ENCODE assay signal across 18 cellular contexts in the genomic region with DNA sequence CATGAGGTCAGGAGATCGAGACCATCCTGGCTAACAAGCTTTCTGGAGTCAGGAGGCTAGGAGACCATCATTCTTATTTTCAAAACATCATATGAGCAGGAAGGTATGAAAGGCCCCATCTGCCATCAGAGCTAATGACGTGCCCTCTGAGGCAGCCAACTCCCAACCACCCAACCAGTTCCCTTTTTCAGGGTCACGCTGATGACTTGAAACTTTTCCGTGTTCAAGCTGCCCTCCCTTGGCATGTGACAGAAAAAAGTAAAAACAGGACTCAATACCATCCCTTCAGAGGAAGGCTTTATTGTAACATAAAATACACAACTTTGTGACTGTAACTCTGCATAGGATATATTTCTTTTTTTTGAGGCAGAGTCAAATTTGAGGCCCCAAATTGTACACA. TPM values are rescaled to one million over a fixed set of nuclear protein-coding genes. Genes with fewer than 3 reads are reported as not detected.
DNase-seq lines count a peak whose midpoint lies in the region; ATAC-seq and TF ChIP-seq lines count a peak whose summit lies in the region.
"Had no signal": no experiment of that assay in that cellular context is flagged by ENCODE, and none has a peak within 500 bp of the region (broad histone marks: within the 10 kb centered on the region; RNA-seq: fewer than 3 reads in every experiment).

No MANE protein-coding gene starts in this region.

- peak overlapping the region; percentile 39 for H3K27ac Mint-ChIP-seq in activated naive CD4-positive, alpha-beta T cell treated with anti-CD3 and anti-CD28 coated beads for 36 hours
- no peak overlapping the region for H3K27ac Mint-ChIP-seq in effector memory CD8-positive, alpha-beta T cell
- no peak overlapping the region for H3K27ac Mint-ChIP-seq in endodermal cell

- H3K79me2 ChIP-seq in OCI-LY3 (ENCODE audit: low read length) (no peaks in the 10 kb centered on the region), mesendoderm (ENCODE audit: control insufficient read depth, insufficient read depth, low read length) (no peaks in the 10 kb centered on the region)

- no peak overlapping the region for H2AFZ ChIP-seq in OCI-LY3 (ENCODE audit: low read depth, low read length)

- no peaks in the 10 kb centered on the region for H4K20me1 ChIP-seq in OCI-LY3 (ENCODE audit: insufficient read depth, low read length)

- H3K56ac ChIP-seq in mesendoderm (ENCODE audit: low read length) = no peak overlapping the region

- peaks cover 15% of the 10 kb centered on the region for H3K36me3 Mint-ChIP-seq in activated naive CD4-positive, alpha-beta T cell treated with anti-CD3 and anti-CD28 coated beads for 36 hours (ENCODE audit: low read depth)
- peaks cover 38% of the 10 kb centered on the region for H3K36me3 Mint-ChIP-seq in effector memory CD8-positive, alpha-beta T cell (ENCODE audit: insufficient read depth)
- H3K36me3 Mint-ChIP-seq in endodermal cell (ENCODE audit: low read depth) = peaks cover 20% of the 10 kb centered on the region

- no peak overlapping the region for H2AK5ac ChIP-seq in mesendoderm (ENCODE audit: low read length)

- no peak overlapping the region for H4K5ac ChIP-seq in mesendoderm (ENCODE audit: low read length)

- TF ChIP-seq POLR2A in stomach (IDR thresholded peaks at IDR 0.05) = no peak

- H3K79me1 ChIP-seq in mesendoderm (ENCODE audit: low read length) = no peaks in the 10 kb centered on the region

- H3K27ac ChIP-seq in OCI-LY3 (ENCODE audit: low read length) (peak overlapping the region; percentile 93), stomach (peak overlapping the region in 4 of 5 donors; percentile 9 to 61 (median 22)), mesendoderm (ENCODE audit: low read depth, low read length) (no peak overlapping the region), endodermal cell (ENCODE audit: low read depth, low read length) (no peak overlapping the region)

- H3K27me3 Mint-ChIP-seq in activated naive CD4-positive, alpha-beta T cell treated with anti-CD3 and anti-CD28 coated beads for 36 hours (ENCODE audit: low read depth) = no peaks in the 10 kb centered on the region
- H3K27me3 Mint-ChIP-seq in effector memory CD8-positive, alpha-beta T cell = no peaks in the 10 kb centered on the region
- H3K27me3 Mint-ChIP-seq in endodermal cell (ENCODE audit: insufficient read depth) = no peaks in the 10 kb centered on the region

- TF ChIP-seq CTCF in OCI-LY3 (IDR thresholded peaks at IDR 0.05; ENCODE audit: low read depth, low read length) = no peak; the same call in 1 of the 2 replicates
- TF ChIP-seq CTCF in stomach (IDR thresholded peaks at IDR 0.05) = no peak
- no peak for TF ChIP-seq CTCF in endodermal cell (conservative IDR thresholded peaks at IDR 0.05)

- CTCF ChIA-PET in activated naive CD4-positive, alpha-beta T cell treated with anti-CD3 and anti-CD28 coated beads for 36 hours (lab: Charles Lee) = no interaction called here

- H2BK15ac ChIP-seq in mesendoderm (replicated peaks; ENCODE audit: low read depth) = no peak overlapping the region

- H3K4me1 ChIP-seq in OCI-LY3 (ENCODE audit: low read length) (peaks cover 18% of the 10 kb centered on the region), stomach (peaks cover 0 to 24% (median 21%) of the 10 kb centered on the region in 4 donors), mesendoderm (ENCODE audit: control insufficient read depth, low read depth, low read length) (no peaks in the 10 kb centered on the region), endodermal cell (ENCODE audit: control insufficient read depth, insufficient read depth, low read length) (no peaks in the 10 kb centered on the region)

- 0 out of 2 replicates have a peak overlapping the region, but pooled peaks have one; percentile 24 for H3K4me3 ChIP-seq in OCI-LY3 (ENCODE audit: low read length)
- H3K4me3 ChIP-seq in stomach = no peak overlapping the region
- H3K4me3 ChIP-seq in mesendoderm (ENCODE audit: low read length) = no peak overlapping the region
- no peak overlapping the region for H3K4me3 ChIP-seq in endodermal cell (ENCODE audit: low read length)

- H3K23ac ChIP-seq in mesendoderm (ENCODE audit: low read length) = no peak overlapping the region

- intact Hi-C loops in activated naive CD4-positive, alpha-beta T cell treated with anti-CD3 and anti-CD28 coated beads for 36 hours (cut with micrococcal nuclease) = no loop called here
- intact Hi-C loops in stomach (cut with DNase I; ENCODE audit: low total_unique reads) = no loop called here

- no peak overlapping the region for H2BK5ac ChIP-seq in mesendoderm (ENCODE audit: low read length)

- H3K4ac ChIP-seq in mesendoderm (ENCODE audit: low read depth, low read length) = no peak overlapping the region

- no peak overlapping the region for H4K8ac ChIP-seq in mesendoderm (ENCODE audit: low read depth, low read length)

- H3K27me3 ChIP-seq in OCI-LY3 (ENCODE audit: low read depth, low read length) (no peaks in the 10 kb centered on the region), stomach (no peaks in the 10 kb centered on the region), mesendoderm (ENCODE audit: insufficient read depth, low read length, poor library complexity) (no peaks in the 10 kb centered on the region), endodermal cell (ENCODE audit: control insufficient read depth, insufficient read depth, low read length, poor library complexity, severe bottlenecking) (no peaks in the 10 kb centered on the region)

- ATAC-seq in effector memory CD8-positive, alpha-beta T cell (replicated peaks) = peak; percentile 14
- no peak for ATAC-seq in GM18519 (IDR thresholded peaks at IDR 0.05; ENCODE audit: low FRiP score, unreplicated experiment)

- H3K36me3 ChIP-seq in OCI-LY3 (replicated peaks; ENCODE audit: low read depth, low read length) = peaks cover 21% of the 10 kb centered on the region
- peaks cover 4 to 51% (median 45%) of the 10 kb centered on the region in 4 donors for H3K36me3 ChIP-seq in stomach
- H3K36me3 ChIP-seq in mesendoderm (ENCODE audit: control insufficient read depth, insufficient read depth, low read length) = peaks cover 1% of the 10 kb centered on the region
- peaks cover 32% of the 10 kb centered on the region for H3K36me3 ChIP-seq in endodermal cell (ENCODE audit: control insufficient read depth, insufficient read depth, low read length)

- H3K9me3 ChIP-seq in OCI-LY3 (ENCODE audit: insufficient read depth, low read length) = no peaks in the 10 kb centered on the region
- no peaks in the 10 kb centered on the region for H3K9me3 ChIP-seq in stomach
- H3K9me3 ChIP-seq in endodermal cell (ENCODE audit: control insufficient read depth, low read length) = no peaks in the 10 kb centered on the region
- H3K9me3 ChIP-seq: SK-N-SH had no signal

- peak overlapping the region; percentile 58 for H3K9ac ChIP-seq in OCI-LY3 (ENCODE audit: low read length)
- H3K9ac ChIP-seq in mesendoderm (ENCODE audit: low read length) = no peak overlapping the region
- H3K9ac ChIP-seq in endodermal cell (ENCODE audit: extremely low read depth, low read length, poor library complexity, severe bottlenecking) = no peak overlapping the region
- H3K9ac ChIP-seq: SK-N-SH had no signal

- no peak for DNase-seq in activated naive CD4-positive, alpha-beta T cell treated with anti-CD3 and anti-CD28 coated beads for 36 hours
- no peak for DNase-seq in activated naive CD4-positive, alpha-beta T cell treated with Interleukin-2 at 50 U/mL for 16 hours
- no peak for DNase-seq in effector memory CD8-positive, alpha-beta T cell
- DNase-seq in stomach = no peak
- no peak for DNase-seq in mesendoderm
- DNase-seq in endodermal cell = no peak
- DNase-seq: activated CD4-positive, alpha-beta T cell treated with anti-CD3 and anti-CD28 coated beads, Interleukin-2, amount 50 U/mL, for 1 hour; activated gamma-delta T cell; IMR-90; NCI-H187 treated with DMSO at 0.1 percent for 48 hours; SK-N-SH; stimulated activated CD4-positive, alpha-beta T cell treated with anti-CD3 and anti-CD28 coated beads, Interleukin-12 subunit alpha, Interleukin-12 subunit beta, amount 100 ng/mL, for 4 hours; trophoblast cell had no signal

- WGBS in stomach, 5 donors = 73 to 82% (median 81%) methylated on average over 4 of the region's 4 CpGs
- no CpG with 5 or more reads among the region's 4 CpGs for WGBS in mesendoderm (ENCODE audit: extremely low coverage, insufficient coverage, low lambda C conversion rate)
- 94 to 95% methylated on average over 4 of the region's 4 CpGs for WGBS in endodermal cell (ENCODE audit: insufficient coverage in 1 of 2, insufficient read length in 1 of 2), 2 experiments

- peaks cover 6% of the 10 kb centered on the region for H3K4me1 Mint-ChIP-seq in activated naive CD4-positive, alpha-beta T cell treated with anti-CD3 and anti-CD28 coated beads for 36 hours (ENCODE audit: low read depth)
- peaks cover 6 to 8% of the 10 kb centered on the region in 2 donors for H3K4me1 Mint-ChIP-seq in effector memory CD8-positive, alpha-beta T cell (ENCODE audit: low read depth in 2 of 2)
- peaks cover 9% of the 10 kb centered on the region for H3K4me1 Mint-ChIP-seq in endodermal cell

- H3K4me2 ChIP-seq in OCI-LY3 (ENCODE audit: low read length) = peak overlapping the region; percentile 60
- H3K4me2 ChIP-seq in mesendoderm (ENCODE audit: low read length) = no peak overlapping the region
- H3K4me2 ChIP-seq: SK-N-SH had no signal

- H3K18ac ChIP-seq in mesendoderm (ENCODE audit: low read length) = no peak overlapping the region

- no peak overlapping the region for H3K4me3 Mint-ChIP-seq in activated naive CD4-positive, alpha-beta T cell treated with anti-CD3 and anti-CD28 coated beads for 36 hours
- no peak overlapping the region for H3K4me3 Mint-ChIP-seq in effector memory CD8-positive, alpha-beta T cell
- H3K4me3 Mint-ChIP-seq in endodermal cell = no peak overlapping the region

- H2BK120ac ChIP-seq in mesendoderm (ENCODE audit: low read depth, low read length) = no peak overlapping the region

- TF ChIP-seq EP300 in stomach (IDR thresholded peaks at IDR 0.05) = no peak

- H3K9me3 Mint-ChIP-seq in activated naive CD4-positive, alpha-beta T cell treated with anti-CD3 and anti-CD28 coated beads for 36 hours = no peaks in the 10 kb centered on the region
- H3K9me3 Mint-ChIP-seq in effector memory CD8-positive, alpha-beta T cell = no peaks in the 10 kb centered on the region
- no peaks in the 10 kb centered on the region for H3K9me3 Mint-ChIP-seq in endodermal cell

RNA-seq across cellular contexts. Expression of gene GHDC, which starts 4.6 kb away (rescaled TPM):
- 1 to 10 TPM; 9.0 to 9.7 TPM for total RNA-seq in activated naive CD4-positive, alpha-beta T cell treated with anti-CD3 and anti-CD28 coated beads for 36 hours
- total RNA-seq in stomach = 10 to 100 TPM in 3 of 5 donors, 1 to 10 TPM in 1, not detected in 1; 7.1 to 43.2 (median 13.5) TPM
- 10 to 100 TPM; 11.3 to 14.5 (median 13.9) TPM for polyA plus RNA-seq in stomach
- 2.5 TPM for polyA plus RNA-seq in mesendoderm (2013, experiment 1 of 2)
- polyA plus RNA-seq in mesendoderm (2013, experiment 2 of 2) = 2.6 TPM
- 1 to 10 TPM; 4.4 to 8.4 TPM for total RNA-seq in endodermal cell
- polyA plus RNA-seq in endodermal cell (2013, experiment 1 of 2) = 9.1 TPM
- 8.2 TPM for polyA plus RNA-seq in endodermal cell (2013, experiment 2 of 2)

RNA-seq across cellular contexts. Expression of gene HCRT, which starts 13.6 kb away (rescaled TPM):
- total RNA-seq in activated naive CD4-positive, alpha-beta T cell treated with anti-CD3 and anti-CD28 coated beads for 36 hours = not detected
- not detected for total RNA-seq in stomach
- not detected for polyA plus RNA-seq in stomach
- 0.22 TPM for polyA plus RNA-seq in mesendoderm (2013, experiment 1 of 2)
- polyA plus RNA-seq in mesendoderm (2013, experiment 2 of 2) = 0.20 TPM
- total RNA-seq in endodermal cell = not detected
- not detected for polyA plus RNA-seq in endodermal cell (2013, experiment 1 of 2)
- 0.75 TPM for polyA plus RNA-seq in endodermal cell (2013, experiment 2 of 2)
- total RNA-seq: IMR-90, mesenteric fat pad, osteocyte had no signal
- polyA plus RNA-seq: esophagus, IMR-90, SK-N-SH had no signal

RNA-seq across cellular contexts. Expression of gene KCNH4, which starts 18.0 kb away (rescaled TPM):
- under 1 TPM; 0.24 to 0.35 TPM for total RNA-seq in activated naive CD4-positive, alpha-beta T cell treated with anti-CD3 and anti-CD28 coated beads for 36 hours
- total RNA-seq in stomach = not detected
- polyA plus RNA-seq in stomach = not detected
- polyA plus RNA-seq in mesendoderm (2013, experiment 1 of 2) = 0.15 TPM
- 0.13 TPM for polyA plus RNA-seq in mesendoderm (2013, experiment 2 of 2)
- not detected for total RNA-seq in endodermal cell
- 0.36 TPM for polyA plus RNA-seq in endodermal cell (2013, experiment 1 of 2)
- 0.12 TPM for polyA plus RNA-seq in endodermal cell (2013, experiment 2 of 2)
- total RNA-seq: IMR-90, osteocyte had no signal

RNA-seq across cellular contexts. Expression of gene RAB5C, which starts 44.1 kb away (rescaled TPM):
- 10 to 100 TPM; 32.5 to 36.6 TPM for total RNA-seq in activated naive CD4-positive, alpha-beta T cell treated with anti-CD3 and anti-CD28 coated beads for 36 hours
- 100 to 1,000 TPM in 1 of 5 donors, 10 to 100 TPM in 4; 26.8 to 105 (median 69.2) TPM for total RNA-seq in stomach
- polyA plus RNA-seq in stomach = 100 to 1,000 TPM in 2 of 3 donors, 10 to 100 TPM in 1; 67.0 to 225 (median 170) TPM
- 89.0 TPM for polyA plus RNA-seq in mesendoderm (2013, experiment 1 of 2)
- polyA plus RNA-seq in mesendoderm (2013, experiment 2 of 2) = 91.0 TPM
- 10 to 100 TPM; 61.0 to 67.8 TPM for total RNA-seq in endodermal cell
- 87.7 TPM for polyA plus RNA-seq in endodermal cell (2013, experiment 1 of 2)
- polyA plus RNA-seq in endodermal cell (2013, experiment 2 of 2) = 84.5 TPM

Comparison
In these comparisons a context has a peak if more than half of its experiments do, and no peak if none do; other contexts are left out.
1. H3K27ac ChIP-seq: peak in OCI-LY3 (single experiment) and stomach (4 of 5); none in mesendoderm (single experiment) and endodermal cell (single experiment).